ENCODE assay signal across 19 cellular contexts in the genomic region with DNA sequence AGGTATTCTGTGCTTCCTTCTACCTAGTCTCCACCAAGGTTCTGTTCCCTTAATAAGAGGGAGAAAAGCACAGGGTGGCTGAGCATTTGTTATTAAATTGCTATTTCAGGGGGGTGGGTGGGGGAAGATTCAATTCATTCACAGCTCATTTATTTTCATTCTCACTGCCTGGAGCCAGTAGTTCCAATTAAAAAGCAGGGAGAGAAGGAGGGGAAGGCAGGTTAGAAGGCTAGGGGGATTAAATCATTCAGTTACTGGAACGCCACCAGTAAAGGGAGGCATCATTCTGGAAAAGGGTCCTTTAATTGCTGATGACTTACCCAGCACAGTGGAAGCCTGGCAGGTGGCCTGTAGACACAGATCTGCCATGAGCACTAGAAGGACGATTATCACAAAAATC. TPM values are rescaled to one million over a fixed set of nuclear protein-coding genes. Genes with fewer than 3 reads are reported as not detected.
DNase-seq lines count a peak whose midpoint lies in the region; ATAC-seq, FAIRE-seq and TF ChIP-seq lines count a peak whose summit lies in the region.
"Had no signal": no experiment of that assay in that cellular context is flagged by ENCODE, and none has a peak within 500 bp of the region (broad histone marks: within the 10 kb centered on the region; RNA-seq: fewer than 3 reads in every experiment).

No MANE protein-coding gene starts in this region.

- H3K9me3 ChIP-seq in T-helper 17 cell (ENCODE audit: control insufficient read depth, low read length, poor library complexity, severe bottlenecking) (no peaks in the 10 kb centered on the region), hepatocyte (ENCODE audit: low read depth) (no peaks in the 10 kb centered on the region)
- H3K9me3 ChIP-seq: colonic mucosa, tibial artery had no signal

- peaks cover 20% of the 10 kb centered on the region for H3K36me3 Mint-ChIP-seq in stimulated activated naive CD8-positive, alpha-beta T cell treated with anti-CD3 and anti-CD28 coated beads, Interleukin-15, Interleukin-2, amounts not matched to agents 100 ng/mL and 50 ng/mL, for 24 hours (ENCODE audit: low read depth)
- H3K36me3 Mint-ChIP-seq in T-helper 17 cell (ENCODE audit: low read depth) (peaks cover 3% of the 10 kb centered on the region), natural killer cell (no peaks in the 10 kb centered on the region)

- no peaks in the 10 kb centered on the region for H3K79me2 ChIP-seq in hepatocyte

- TF ChIP-seq CTCF in natural killer cell (IDR thresholded peaks at IDR 0.05) (no peak), hepatocyte (IDR thresholded peaks at IDR 0.05; ENCODE audit: poor library complexity) (no peak)

- no peaks in the 10 kb centered on the region for H3K9me2 ChIP-seq in hepatocyte (replicated peaks; ENCODE audit: insufficient read depth)

- no peak overlapping the region for H2AFZ ChIP-seq in hepatocyte

- H3K27ac ChIP-seq in hepatocyte = no peak overlapping the region
- H3K27ac ChIP-seq: colonic mucosa, HL-60, tibial artery had no signal

- no peaks in the 10 kb centered on the region for H3K4me1 ChIP-seq in hepatocyte (ENCODE audit: insufficient read depth)
- H3K4me1 ChIP-seq: colonic mucosa, tibial artery had no signal

- peaks cover 70% of the 10 kb centered on the region for H3K4me1 Mint-ChIP-seq in stimulated activated naive CD8-positive, alpha-beta T cell treated with anti-CD3 and anti-CD28 coated beads, Interleukin-15, Interleukin-2, amounts not matched to agents 100 ng/mL and 50 ng/mL, for 24 hours (ENCODE audit: low read depth)
- peaks cover 76% of the 10 kb centered on the region for H3K4me1 Mint-ChIP-seq in stimulated activated naive CD8-positive, alpha-beta T cell treated with anti-CD3 and anti-CD28 coated beads, Interleukin-15, amount 100 ng/mL, for 72 hours
- H3K4me1 Mint-ChIP-seq in T-helper 17 cell = peaks cover 41% of the 10 kb centered on the region
- peaks cover 61 to 73% of the 10 kb centered on the region in 2 donors for H3K4me1 Mint-ChIP-seq in natural killer cell

- no peak overlapping the region for H3K4me3 ChIP-seq in hepatocyte
- H3K4me3 ChIP-seq: colonic mucosa, K562, lung, tibial artery had no signal

- no peak overlapping the region for H3K4me2 ChIP-seq in hepatocyte

- H3K4me3 Mint-ChIP-seq in stimulated activated naive CD8-positive, alpha-beta T cell treated with anti-CD3 and anti-CD28 coated beads, Interleukin-15, Interleukin-2, amounts not matched to agents 100 ng/mL and 50 ng/mL, for 24 hours = no peak overlapping the region
- H3K4me3 Mint-ChIP-seq in stimulated activated naive CD8-positive, alpha-beta T cell treated with anti-CD3 and anti-CD28 coated beads, Interleukin-15, amount 100 ng/mL, for 72 hours = no peak overlapping the region
- H3K4me3 Mint-ChIP-seq in T-helper 17 cell = no peak overlapping the region
- H3K4me3 Mint-ChIP-seq in natural killer cell = no peak overlapping the region
- H3K4me3 Mint-ChIP-seq: activated CD4-positive, alpha-beta T cell treated with anti-CD3 and anti-CD28 coated beads for 36 hours had no signal

- H3K27me3 ChIP-seq in hepatocyte = no peaks in the 10 kb centered on the region
- H3K27me3 ChIP-seq: colonic mucosa, tibial artery had no signal

- no peaks in the 10 kb centered on the region for H3K36me3 ChIP-seq in hepatocyte (replicated peaks; ENCODE audit: insufficient read depth, low read depth)
- H3K36me3 ChIP-seq: colonic mucosa, tibial artery had no signal

- no peaks in the 10 kb centered on the region for H3K9me3 Mint-ChIP-seq in stimulated activated naive CD8-positive, alpha-beta T cell treated with anti-CD3 and anti-CD28 coated beads, Interleukin-15, Interleukin-2, amounts not matched to agents 100 ng/mL and 50 ng/mL, for 24 hours
- H3K9me3 Mint-ChIP-seq in stimulated activated naive CD8-positive, alpha-beta T cell treated with anti-CD3 and anti-CD28 coated beads, Interleukin-15, amount 100 ng/mL, for 72 hours = no peaks in the 10 kb centered on the region
- no peaks in the 10 kb centered on the region for H3K9me3 Mint-ChIP-seq in natural killer cell

- no peaks in the 10 kb centered on the region for H3K27me3 Mint-ChIP-seq in stimulated activated naive CD8-positive, alpha-beta T cell treated with anti-CD3 and anti-CD28 coated beads, Interleukin-15, Interleukin-2, amounts not matched to agents 100 ng/mL and 50 ng/mL, for 24 hours
- no peaks in the 10 kb centered on the region for H3K27me3 Mint-ChIP-seq in stimulated activated naive CD8-positive, alpha-beta T cell treated with anti-CD3 and anti-CD28 coated beads, Interleukin-15, amount 100 ng/mL, for 72 hours
- H3K27me3 Mint-ChIP-seq in T-helper 17 cell (no peaks in the 10 kb centered on the region), natural killer cell (ENCODE audit: low read depth in 2 of 2) (no peaks in the 10 kb centered on the region)
- H3K27me3 Mint-ChIP-seq: activated CD4-positive, alpha-beta T cell treated with anti-CD3 and anti-CD28 coated beads for 36 hours had no signal

- ATAC-seq in stimulated activated naive CD8-positive, alpha-beta T cell treated with anti-CD3 and anti-CD28 coated beads, Interleukin-15, amount 100 ng/mL, for 72 hours = no peak
- ATAC-seq in T-helper 17 cell = no peak
- ATAC-seq in natural killer cell = no peak
- no peak for ATAC-seq in GM21381 (IDR thresholded peaks at IDR 0.05; ENCODE audit: unreplicated experiment)
- ATAC-seq: activated CD4-positive, alpha-beta T cell treated with anti-CD3 and anti-CD28 coated beads for 36 hours; K562; Panc1 had no signal

- H3K27ac Mint-ChIP-seq in stimulated activated naive CD8-positive, alpha-beta T cell treated with anti-CD3 and anti-CD28 coated beads, Interleukin-15, Interleukin-2, amounts not matched to agents 100 ng/mL and 50 ng/mL, for 24 hours = peak overlapping the region; percentile 61
- no peak overlapping the region for H3K27ac Mint-ChIP-seq in stimulated activated naive CD8-positive, alpha-beta T cell treated with anti-CD3 and anti-CD28 coated beads, Interleukin-15, amount 100 ng/mL, for 72 hours
- peak overlapping the region; percentile 91 for H3K27ac Mint-ChIP-seq in T-helper 17 cell
- peak overlapping the region; percentile 38 to 77 for H3K27ac Mint-ChIP-seq in natural killer cell

- FAIRE-seq in HTR-8/SVneo (lab: Jason Lieb, UNC) = no peak
- FAIRE-seq: islet of Langerhans, K562 had no signal

- intact Hi-C loops in natural killer cell (cut with micrococcal nuclease) = no loop called here

- no peak for DNase-seq in stimulated activated naive CD8-positive, alpha-beta T cell treated with anti-CD3 and anti-CD28 coated beads, Interleukin-15, amount 100 ng/mL, for 72 hours
- DNase-seq in T-helper 17 cell = no peak
- DNase-seq in natural killer cell = no peak
- no peak for DNase-seq in DMS53 (lab: John Stamatoyannopoulos, UW)
- no peak for DNase-seq in hepatocyte (ENCODE audit: low spot score)
- DNase-seq in HTR-8/SVneo (ENCODE audit: insufficient read length, low spot score) = no peak
- DNase-seq: activated CD4-positive, alpha-beta T cell treated with anti-CD3 and anti-CD28 coated beads for 36 hours; activated naive CD4-positive, alpha-beta T cell treated with Interleukin-2 at 50 U/mL for 16 hours; colonic mucosa; NCI-H526 treated with DMSO at 0.1 percent for 48 hours; T-helper 9 cell; tibial artery had no signal

- 90% methylated on average over 2 of the region's 2 CpGs for WGBS in hepatocyte (ENCODE audit: low lambda C conversion rate, missing lambda C conversion rate)

- H4K20me1 ChIP-seq in hepatocyte (ENCODE audit: insufficient read depth, poor library complexity, severe bottlenecking) = no peaks in the 10 kb centered on the region

RNA-seq across cellular contexts. Expression of a gene that starts 47.4 kb away (rescaled TPM):
- 10 to 100 TPM; 62.2 to 71.6 TPM for total RNA-seq in T-helper 17 cell
- 100 to 1,000 TPM in 2 of 3 donors, 10 to 100 TPM in 1; 90.8 to 127 (median 118) TPM for total RNA-seq in natural killer cell
- total RNA-seq in hepatocyte = 9.9 and 11.6 TPM in 2 replicates
- 4.2 and 7.3 TPM in 2 replicates for polyA plus RNA-seq in hepatocyte

Comparison
In these comparisons a context has a peak if more than half of its experiments do, and no peak if none do; other contexts are left out.
1. H3K27ac Mint-ChIP-seq: peak in stimulated activated naive CD8-positive, alpha-beta T cell treated with anti-CD3 and anti-CD28 coated beads, Interleukin-15, Interleukin-2, amounts not matched to agents 100 ng/mL and 50 ng/mL, for 24 hours (single experiment), T-helper 17 cell (single experiment) and natural killer cell (2 of 2); none in stimulated activated naive CD8-positive, alpha-beta T cell treated with anti-CD3 and anti-CD28 coated beads, Interleukin-15, amount 100 ng/mL, for 72 hours (0 of 2).